In the genomic region with DNA sequence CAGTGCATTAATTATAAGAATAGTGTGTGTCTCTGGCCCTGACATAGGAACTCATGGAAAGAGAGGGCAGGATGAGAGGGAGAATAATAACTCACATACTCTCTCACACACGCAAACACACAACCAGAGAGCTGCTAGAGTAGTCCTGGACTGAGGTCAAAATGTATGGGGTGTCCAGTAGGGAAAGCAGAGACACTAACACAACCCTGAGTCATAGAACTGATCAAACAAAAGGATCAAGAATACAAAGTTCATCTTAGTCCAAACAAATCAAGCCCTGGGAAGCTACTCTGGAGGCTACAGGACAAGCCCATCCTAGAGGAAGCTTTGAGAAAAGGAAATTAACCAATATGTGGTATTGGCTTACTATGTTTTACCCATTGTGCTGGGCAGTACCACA, we compare ENCODE assay signal across 1 cellular context.
TF ChIP-seq lines count a peak whose summit lies in the region.

No MANE protein-coding gene starts in this region.

TF ChIP-seq in HepG2, 621 proteins besides CTCF, POLR2A, EP300 and RAD21 (continued from another document and continues in another):
- TF ChIP-seq, protein P1, sequence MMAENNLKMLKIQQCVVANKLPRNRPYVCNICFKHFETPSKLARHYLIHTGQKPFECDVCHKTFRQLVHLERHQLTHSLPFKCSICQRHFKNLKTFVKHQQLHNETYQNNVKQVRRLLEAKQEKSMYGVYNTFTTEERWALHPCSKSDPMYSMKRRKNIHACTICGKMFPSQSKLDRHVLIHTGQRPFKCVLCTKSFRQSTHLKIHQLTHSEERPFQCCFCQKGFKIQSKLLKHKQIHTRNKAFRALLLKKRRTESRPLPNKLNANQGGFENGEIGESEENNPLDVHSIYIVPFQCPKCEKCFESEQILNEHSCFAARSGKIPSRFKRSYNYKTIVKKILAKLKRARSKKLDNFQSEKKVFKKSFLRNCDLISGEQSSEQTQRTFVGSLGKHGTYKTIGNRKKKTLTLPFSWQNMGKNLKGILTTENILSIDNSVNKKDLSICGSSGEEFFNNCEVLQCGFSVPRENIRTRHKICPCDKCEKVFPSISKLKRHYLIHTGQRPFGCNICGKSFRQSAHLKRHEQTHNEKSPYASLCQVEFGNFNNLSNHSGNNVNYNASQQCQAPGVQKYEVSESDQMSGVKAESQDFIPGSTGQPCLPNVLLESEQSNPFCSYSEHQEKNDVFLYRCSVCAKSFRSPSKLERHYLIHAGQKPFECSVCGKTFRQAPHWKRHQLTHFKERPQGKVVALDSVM (CRISPR knock-in tag; IDR thresholded peaks at IDR 0.05): no peak
- no peak for TF ChIP-seq MED8 (CRISPR knock-in tag; IDR thresholded peaks at IDR 0.05; ENCODE audit: insufficient replicate concordance)
- no peak for TF ChIP-seq ZNF782 (CRISPR knock-in tag; IDR thresholded peaks at IDR 0.05; ENCODE audit: borderline replicate concordance)
- TF ChIP-seq PCBP2 (optimal IDR thresholded peaks at IDR 0.05; ENCODE audit: low read depth, low read length, poor library complexity, severe bottlenecking): no peak
- TF ChIP-seq DDIT3 (CRISPR knock-in tag; IDR thresholded peaks at IDR 0.05): no peak
- no peak for TF ChIP-seq SAFB2 (CRISPR knock-in tag; IDR thresholded peaks at IDR 0.05; ENCODE audit: borderline replicate concordance, low read depth)
- TF ChIP-seq BRCA1 (CRISPR knock-in tag; IDR thresholded peaks at IDR 0.05): no peak
- peak; percentile 63; the same call in 1 of the 2 replicates for TF ChIP-seq RXRB (CRISPR knock-in tag; IDR thresholded peaks at IDR 0.05; ENCODE audit: borderline replicate concordance)
- TF ChIP-seq KLF15 (CRISPR knock-in tag; IDR thresholded peaks at IDR 0.05; ENCODE audit: borderline replicate concordance): no peak
- peak in 1 of 2 experiments; percentile 58; a peak in 1 of 4 replicates for TF ChIP-seq KLF16 (CRISPR knock-in tag; IDR thresholded peaks at IDR 0.05)
- TF ChIP-seq TFDP2 (CRISPR knock-in tag; IDR thresholded peaks at IDR 0.05): no peak
- TF ChIP-seq, protein P2, sequence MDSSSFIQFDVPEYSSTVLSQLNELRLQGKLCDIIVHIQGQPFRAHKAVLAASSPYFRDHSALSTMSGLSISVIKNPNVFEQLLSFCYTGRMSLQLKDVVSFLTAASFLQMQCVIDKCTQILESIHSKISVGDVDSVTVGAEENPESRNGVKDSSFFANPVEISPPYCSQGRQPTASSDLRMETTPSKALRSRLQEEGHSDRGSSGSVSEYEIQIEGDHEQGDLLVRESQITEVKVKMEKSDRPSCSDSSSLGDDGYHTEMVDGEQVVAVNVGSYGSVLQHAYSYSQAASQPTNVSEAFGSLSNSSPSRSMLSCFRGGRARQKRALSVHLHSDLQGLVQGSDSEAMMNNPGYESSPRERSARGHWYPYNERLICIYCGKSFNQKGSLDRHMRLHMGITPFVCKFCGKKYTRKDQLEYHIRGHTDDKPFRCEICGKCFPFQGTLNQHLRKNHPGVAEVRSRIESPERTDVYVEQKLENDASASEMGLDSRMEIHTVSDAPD (CRISPR knock-in tag; IDR thresholded peaks at IDR 0.05): no peak
- TF ChIP-seq NR2F2 (IDR thresholded peaks at IDR 0.05; ENCODE audit: borderline replicate concordance, low read depth): no peak
- TF ChIP-seq NFE2L2 (IDR thresholded peaks at IDR 0.05; ENCODE audit: low read length): no peak
- no peak for TF ChIP-seq ISX (CRISPR knock-in tag; conservative IDR thresholded peaks at IDR 0.05)
- peak; percentile 82 for TF ChIP-seq FOXA3 (CRISPR knock-in tag; IDR thresholded peaks at IDR 0.05)
- TF ChIP-seq CEBPB (IDR thresholded peaks at IDR 0.05; ENCODE audit: borderline replicate concordance, low read depth, low read length): no peak
- TF ChIP-seq, protein P3, sequence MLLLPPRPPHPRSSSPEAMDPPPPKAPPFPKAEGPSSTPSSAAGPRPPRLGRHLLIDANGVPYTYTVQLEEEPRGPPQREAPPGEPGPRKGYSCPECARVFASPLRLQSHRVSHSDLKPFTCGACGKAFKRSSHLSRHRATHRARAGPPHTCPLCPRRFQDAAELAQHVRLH (CRISPR knock-in tag; IDR thresholded peaks at IDR 0.05; ENCODE audit: borderline replicate concordance, low read depth): no peak
- no peak for TF ChIP-seq ZBTB46 (CRISPR knock-in tag; IDR thresholded peaks at IDR 0.05; ENCODE audit: borderline replicate concordance)
- no peak for TF ChIP-seq SIN3A (IDR thresholded peaks at IDR 0.05; ENCODE audit: borderline replicate concordance, low read depth, low read length)
- TF ChIP-seq, protein P4, sequence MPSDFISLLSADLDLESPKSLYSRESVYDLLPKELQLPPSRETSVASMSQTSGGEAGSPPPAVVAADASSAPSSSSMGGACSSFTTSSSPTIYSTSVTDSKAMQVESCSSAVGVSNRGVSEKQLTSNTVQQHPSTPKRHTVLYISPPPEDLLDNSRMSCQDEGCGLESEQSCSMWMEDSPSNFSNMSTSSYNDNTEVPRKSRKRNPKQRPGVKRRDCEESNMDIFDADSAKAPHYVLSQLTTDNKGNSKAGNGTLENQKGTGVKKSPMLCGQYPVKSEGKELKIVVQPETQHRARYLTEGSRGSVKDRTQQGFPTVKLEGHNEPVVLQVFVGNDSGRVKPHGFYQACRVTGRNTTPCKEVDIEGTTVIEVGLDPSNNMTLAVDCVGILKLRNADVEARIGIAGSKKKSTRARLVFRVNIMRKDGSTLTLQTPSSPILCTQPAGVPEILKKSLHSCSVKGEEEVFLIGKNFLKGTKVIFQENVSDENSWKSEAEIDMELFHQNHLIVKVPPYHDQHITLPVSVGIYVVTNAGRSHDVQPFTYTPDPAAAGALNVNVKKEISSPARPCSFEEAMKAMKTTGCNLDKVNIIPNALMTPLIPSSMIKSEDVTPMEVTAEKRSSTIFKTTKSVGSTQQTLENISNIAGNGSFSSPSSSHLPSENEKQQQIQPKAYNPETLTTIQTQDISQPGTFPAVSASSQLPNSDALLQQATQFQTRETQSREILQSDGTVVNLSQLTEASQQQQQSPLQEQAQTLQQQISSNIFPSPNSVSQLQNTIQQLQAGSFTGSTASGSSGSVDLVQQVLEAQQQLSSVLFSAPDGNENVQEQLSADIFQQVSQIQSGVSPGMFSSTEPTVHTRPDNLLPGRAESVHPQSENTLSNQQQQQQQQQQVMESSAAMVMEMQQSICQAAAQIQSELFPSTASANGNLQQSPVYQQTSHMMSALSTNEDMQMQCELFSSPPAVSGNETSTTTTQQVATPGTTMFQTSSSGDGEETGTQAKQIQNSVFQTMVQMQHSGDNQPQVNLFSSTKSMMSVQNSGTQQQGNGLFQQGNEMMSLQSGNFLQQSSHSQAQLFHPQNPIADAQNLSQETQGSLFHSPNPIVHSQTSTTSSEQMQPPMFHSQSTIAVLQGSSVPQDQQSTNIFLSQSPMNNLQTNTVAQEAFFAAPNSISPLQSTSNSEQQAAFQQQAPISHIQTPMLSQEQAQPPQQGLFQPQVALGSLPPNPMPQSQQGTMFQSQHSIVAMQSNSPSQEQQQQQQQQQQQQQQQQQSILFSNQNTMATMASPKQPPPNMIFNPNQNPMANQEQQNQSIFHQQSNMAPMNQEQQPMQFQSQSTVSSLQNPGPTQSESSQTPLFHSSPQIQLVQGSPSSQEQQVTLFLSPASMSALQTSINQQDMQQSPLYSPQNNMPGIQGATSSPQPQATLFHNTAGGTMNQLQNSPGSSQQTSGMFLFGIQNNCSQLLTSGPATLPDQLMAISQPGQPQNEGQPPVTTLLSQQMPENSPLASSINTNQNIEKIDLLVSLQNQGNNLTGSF (CRISPR knock-in tag; IDR thresholded peaks at IDR 0.05): no peak
- no peak for TF ChIP-seq NFATC3 (CRISPR knock-in tag; IDR thresholded peaks at IDR 0.05)
- TF ChIP-seq CREBL2 (CRISPR knock-in tag; IDR thresholded peaks at IDR 0.05; ENCODE audit: borderline replicate concordance): no peak
- no peak for TF ChIP-seq FOXA1 (IDR thresholded peaks at IDR 0.05)
- peak; percentile 26; the same call in 1 of the 2 replicates for TF ChIP-seq FOXA1 (CRISPR knock-in tag; IDR thresholded peaks at IDR 0.05)
- TF ChIP-seq, protein P5, sequence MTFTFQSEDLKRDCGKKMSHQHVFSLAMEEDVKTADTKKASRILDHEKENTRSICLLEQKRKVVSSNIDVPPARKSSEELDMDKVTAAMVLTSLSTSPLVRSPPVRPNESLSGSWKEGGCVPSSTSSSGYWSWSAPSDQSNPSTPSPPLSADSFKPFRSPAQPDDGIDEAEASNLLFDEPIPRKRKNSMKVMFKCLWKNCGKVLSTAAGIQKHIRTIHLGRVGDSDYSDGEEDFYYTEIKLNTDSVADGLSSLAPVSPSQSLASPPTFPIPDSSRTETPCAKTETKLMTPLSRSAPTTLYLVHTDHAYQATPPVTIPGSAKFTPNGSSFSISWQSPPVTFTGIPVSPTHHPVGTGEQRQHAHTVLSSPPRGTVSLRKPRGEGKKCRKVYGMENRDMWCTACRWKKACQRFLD (CRISPR knock-in tag; IDR thresholded peaks at IDR 0.05; ENCODE audit: borderline replicate concordance): no peak
- no peak for TF ChIP-seq NFE2L1 (CRISPR knock-in tag; IDR thresholded peaks at IDR 0.05; ENCODE audit: borderline replicate concordance)
- TF ChIP-seq SNRNP70 (IDR thresholded peaks at IDR 0.05; ENCODE audit: low read depth, low read length): no peak
- peak; percentile 33; the same call in 1 of the 2 replicates for TF ChIP-seq HOXA3 (CRISPR knock-in tag; IDR thresholded peaks at IDR 0.05)
- no peak for TF ChIP-seq MEF2D (CRISPR knock-in tag; IDR thresholded peaks at IDR 0.05)
- no peak for TF ChIP-seq TEAD3 (CRISPR knock-in tag; optimal IDR thresholded peaks at IDR 0.05; ENCODE audit: borderline replicate concordance)
- TF ChIP-seq, protein P6, sequence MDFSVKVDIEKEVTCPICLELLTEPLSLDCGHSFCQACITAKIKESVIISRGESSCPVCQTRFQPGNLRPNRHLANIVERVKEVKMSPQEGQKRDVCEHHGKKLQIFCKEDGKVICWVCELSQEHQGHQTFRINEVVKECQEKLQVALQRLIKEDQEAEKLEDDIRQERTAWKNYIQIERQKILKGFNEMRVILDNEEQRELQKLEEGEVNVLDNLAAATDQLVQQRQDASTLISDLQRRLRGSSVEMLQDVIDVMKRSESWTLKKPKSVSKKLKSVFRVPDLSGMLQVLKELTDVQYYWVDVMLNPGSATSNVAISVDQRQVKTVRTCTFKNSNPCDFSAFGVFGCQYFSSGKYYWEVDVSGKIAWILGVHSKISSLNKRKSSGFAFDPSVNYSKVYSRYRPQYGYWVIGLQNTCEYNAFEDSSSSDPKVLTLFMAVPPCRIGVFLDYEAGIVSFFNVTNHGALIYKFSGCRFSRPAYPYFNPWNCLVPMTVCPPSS (IDR thresholded peaks at IDR 0.05): no peak
- TF ChIP-seq ZNF124 (CRISPR knock-in tag; IDR thresholded peaks at IDR 0.05): no peak
- no peak for TF ChIP-seq STAT5B (CRISPR knock-in tag; IDR thresholded peaks at IDR 0.05)
- no peak for TF ChIP-seq HNRNPL (IDR thresholded peaks at IDR 0.05; ENCODE audit: low read depth, low read length)
- no peak; the same call in 1 of the 2 replicates for TF ChIP-seq AHR (CRISPR knock-in tag; IDR thresholded peaks at IDR 0.05)
- TF ChIP-seq GABPB1 (CRISPR knock-in tag; IDR thresholded peaks at IDR 0.05): no peak
- TF ChIP-seq ARNTL (CRISPR knock-in tag; IDR thresholded peaks at IDR 0.05): no peak
- no peak for TF ChIP-seq ZNF354B (CRISPR knock-in tag; IDR thresholded peaks at IDR 0.05)
- no peak for TF ChIP-seq ZSCAN30 (CRISPR knock-in tag; IDR thresholded peaks at IDR 0.05)
- TF ChIP-seq FOXO1 (CRISPR knock-in tag; IDR thresholded peaks at IDR 0.05): peak; percentile 36; the same call in 1 of the 2 replicates
- no peak for TF ChIP-seq ZNF350 (CRISPR knock-in tag; IDR thresholded peaks at IDR 0.05; ENCODE audit: borderline replicate concordance, low read depth)
